In the genomic region with DNA sequence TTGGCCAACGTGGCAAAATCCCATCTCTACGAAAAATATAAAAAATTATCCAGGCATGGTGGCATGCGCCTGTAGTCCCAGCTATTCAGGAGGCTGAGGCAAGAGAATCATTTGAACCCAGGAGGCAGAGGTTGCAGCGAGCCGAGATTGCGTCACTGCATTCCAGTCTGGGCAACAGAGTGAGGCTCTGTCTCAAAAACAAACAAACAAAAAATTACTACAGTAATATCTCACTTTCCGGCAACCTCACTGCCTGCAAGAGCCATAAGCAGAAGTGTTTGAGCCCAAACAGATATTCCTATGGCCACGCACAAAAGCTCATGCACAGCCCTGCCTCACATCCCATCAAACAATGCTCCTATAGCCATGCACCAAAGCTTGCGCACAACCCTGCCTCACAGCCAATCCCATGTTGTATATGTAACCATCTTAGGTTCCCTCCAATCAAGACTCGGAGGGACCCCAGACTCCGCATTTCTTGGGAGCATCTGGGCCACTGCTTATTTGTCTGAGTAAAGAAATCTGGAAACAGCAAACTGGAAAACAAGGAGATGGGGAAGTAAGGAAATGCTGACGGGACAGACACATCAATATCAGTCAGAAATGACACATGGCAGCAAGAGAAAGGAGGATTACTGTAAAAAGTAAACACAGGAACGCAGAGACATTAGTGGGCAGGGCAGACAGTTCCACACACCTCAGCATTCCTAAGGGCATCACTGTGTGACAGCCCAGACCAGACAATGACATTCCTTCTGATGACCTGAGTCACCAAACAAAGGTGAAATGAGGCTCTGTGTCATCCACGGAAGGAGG, we compare ENCODE assay signal across 1 cellular context.
TF ChIP-seq lines count a peak whose summit lies in the region.

No MANE protein-coding gene starts in this region.

TF ChIP-seq in endothelial cell of umbilical vein, 7 proteins besides CTCF, POLR2A, EP300 and RAD21 (continued from another document):
- no peak for TF ChIP-seq JUN (IDR thresholded peaks at IDR 0.05; ENCODE audit: borderline replicate concordance, insufficient read depth, insufficient read length, low read depth)
- TF ChIP-seq MYC (IDR thresholded peaks at IDR 0.05; ENCODE audit: low read depth, low read length): no peak
- no peak for TF ChIP-seq EZH2 (IDR thresholded peaks at IDR 0.05; ENCODE audit: borderline replicate concordance, low read depth, low read length, severe bottlenecking)
- TF ChIP-seq GATA2 (IDR thresholded peaks at IDR 0.05; ENCODE audit: insufficient read depth, insufficient read length, low read depth, low read length): no peak
